In genomic region chr2:9288681-9289338, GRCh38 we compare ENCODE assay signal across 1 cellular context.
TF ChIP-seq lines count a peak whose summit lies in the region.

No MANE protein-coding gene starts in this region.

TF ChIP-seq in H1, 55 proteins besides CTCF, POLR2A, EP300 and RAD21:
- 0 out of 4 replicates have a peak, but pooled peaks of 1 of the 2 experiments have one; percentile 74 for TF ChIP-seq HDAC2 (IDR thresholded peaks at IDR 0.05; ENCODE audit: borderline replicate concordance in 1 of 2, low read depth in 2 of 2, low read length in 2 of 2)
- no peak for TF ChIP-seq GTF2F1 (IDR thresholded peaks at IDR 0.05; ENCODE audit: borderline replicate concordance, low read depth, low read length)
